ENCODE assay signal across 19 cellular contexts in the genomic region with DNA sequence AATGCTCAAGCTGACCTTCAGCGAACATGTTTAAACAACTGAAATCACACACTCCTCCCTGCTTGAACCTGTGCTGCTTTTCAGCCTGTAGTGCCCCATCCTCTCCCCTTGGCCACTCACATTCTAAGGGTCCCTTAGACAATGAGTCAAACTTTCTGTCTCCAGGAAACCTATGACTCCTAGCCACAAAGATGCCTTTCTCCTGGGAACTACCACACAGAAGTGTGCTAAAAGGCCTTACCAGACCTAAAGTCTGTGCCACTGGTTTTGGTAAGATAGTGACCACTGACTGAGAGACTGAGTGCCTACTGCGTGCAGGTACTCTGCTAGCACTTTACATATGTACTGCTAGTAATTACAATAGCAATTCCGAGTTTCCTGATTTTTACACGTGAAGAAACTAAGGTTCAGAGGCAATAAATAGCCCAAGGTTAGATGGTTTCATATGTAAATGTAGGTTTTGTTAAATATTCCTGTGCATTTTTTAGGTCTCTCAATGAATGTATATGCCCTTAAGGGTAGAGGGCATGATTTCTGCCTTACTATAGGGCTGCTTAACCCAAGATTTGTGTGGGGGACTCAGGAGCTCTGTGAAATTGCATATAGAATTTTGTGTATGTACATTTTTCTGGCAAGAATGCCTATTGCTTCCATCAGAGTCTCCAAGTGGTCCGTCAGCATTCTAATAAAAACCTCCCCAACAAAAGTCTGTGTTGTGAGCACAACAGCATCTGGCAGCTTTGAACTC.
DNase-seq lines count a peak whose midpoint lies in the region; ATAC-seq and TF ChIP-seq lines count a peak whose summit lies in the region.
"Had no signal": no experiment of that assay in that cellular context is flagged by ENCODE, and none has a peak within 500 bp of the region (broad histone marks: within the 10 kb centered on the region; RNA-seq: fewer than 3 reads in every experiment).

No MANE protein-coding gene starts in this region.

- H3K4ac ChIP-seq in trophoblast cell (ENCODE audit: low read depth, low read length), result no peak overlapping the region

- no peak for TF ChIP-seq RAD21 in SK-N-SH (IDR thresholded peaks at IDR 0.05; ENCODE audit: low read length)

- H3K9ac ChIP-seq in SK-N-SH (peak overlapping the region; percentile 64), trophoblast cell (ENCODE audit: low read length) (no peak overlapping the region)

- H3K36me3 ChIP-seq in GM23338 (ENCODE audit: insufficient read depth), result no peaks in the 10 kb centered on the region
- peaks cover 25 to 26% of the 10 kb centered on the region in 2 experiments for H3K36me3 ChIP-seq in SK-N-SH (replicated peaks in 1 of 2; ENCODE audit: control insufficient read depth in 1 of 2, insufficient read depth in 2 of 2, low read length in 1 of 2)
- peaks cover 3 to 7% of the 10 kb centered on the region in 2 experiments for H3K36me3 ChIP-seq in trophoblast cell (ENCODE audit: control insufficient read depth in 1 of 2, insufficient read depth in 2 of 2, low read length in 2 of 2)
- H3K36me3 ChIP-seq in tibial nerve, result peaks cover 0 to 90% (median 15%) of the 10 kb centered on the region in 3 donors

- no peak overlapping the region for H2AK5ac ChIP-seq in trophoblast cell (ENCODE audit: low read length)

- no peak overlapping the region for H3K4me3 Mint-ChIP-seq in GM23338
- H3K4me3 Mint-ChIP-seq: activated T-cell treated with anti-CD3 and anti-CD28 coated beads, Interleukin-2, amount 50 U/mL, for 24 hours; CD8-positive, alpha-beta T cell; nephron had no signal

- no peak overlapping the region for H3K14ac ChIP-seq in trophoblast cell (ENCODE audit: low read length)

- H3K27ac Mint-ChIP-seq in GM23338, result peak overlapping the region; percentile 47
- H3K27ac Mint-ChIP-seq: activated T-cell treated with anti-CD3 and anti-CD28 coated beads, Interleukin-2, amount 50 U/mL, for 24 hours; CD8-positive, alpha-beta T cell; nephron had no signal

- no peak for TF ChIP-seq POLR2A in tibial nerve (IDR thresholded peaks at IDR 0.05)

- peak overlapping the region; percentile 56 for H2BK120ac ChIP-seq in trophoblast cell (ENCODE audit: insufficient read depth, low read length, poor library complexity)

- H4K91ac ChIP-seq in trophoblast cell (ENCODE audit: low read depth, low read length), result peak overlapping the region; percentile 56

- ATAC-seq in GM23338 (peak; percentile 66), GM18873 (IDR thresholded peaks at IDR 0.05; ENCODE audit: low FRiP score, unreplicated experiment) (no peak)
- ATAC-seq: CD8-positive, alpha-beta T cell; gastroesophageal sphincter; right lobe of liver had no signal

- H3K9me3 ChIP-seq in SK-N-SH (no peaks in the 10 kb centered on the region), trophoblast cell (ENCODE audit: insufficient read depth, low read depth, low read length) (no peaks in the 10 kb centered on the region), tibial nerve (peaks cover 0 to 3% (median 0%) of the 10 kb centered on the region in 4 donors)
- H3K9me3 ChIP-seq: right lobe of liver had no signal

- H3K4me3 ChIP-seq in GM23338, result peak overlapping the region; percentile 26
- no peak overlapping the region for H3K4me3 ChIP-seq in SK-N-SH (ENCODE audit: low read depth in 2 of 2, low read length in 1 of 2)
- H3K4me3 ChIP-seq in fibroblast of villous mesenchyme (ENCODE audit: low read depth, low read length), result no peak overlapping the region
- H3K4me3 ChIP-seq in trophoblast cell (ENCODE audit: low read depth, low read length), result no peak overlapping the region
- no peak overlapping the region for H3K4me3 ChIP-seq in tibial nerve
- H3K4me3 ChIP-seq: gastroesophageal sphincter, right lobe of liver had no signal

- CTCF ChIA-PET in SK-N-SH (lab: Yijun Ruan, JAX), result interaction anchor here (0.9 to 1.0 kb wide), 2 partner anchors 23 to 31 kb away, joined by 3 read pairs; no protein-coding TSS in a partner anchor

- peak overlapping the region; percentile 72 for H2BK12ac ChIP-seq in trophoblast cell (ENCODE audit: low read length)

- peaks cover 3% of the 10 kb centered on the region for H3K36me3 Mint-ChIP-seq in GM23338 (ENCODE audit: low read depth)

- peak overlapping the region; percentile 74 for H2BK5ac ChIP-seq in trophoblast cell (ENCODE audit: low read depth, low read length, poor library complexity)

- no peak overlapping the region for H4K12ac ChIP-seq in trophoblast cell (ENCODE audit: low read depth, low read length)

- no peaks in the 10 kb centered on the region for H4K20me1 ChIP-seq in GM23338 (replicated peaks; ENCODE audit: insufficient read depth)
- H4K20me1 ChIP-seq in SK-N-SH (ENCODE audit: insufficient read depth), result no peaks in the 10 kb centered on the region

- peaks cover 47% of the 10 kb centered on the region for H3K4me1 Mint-ChIP-seq in GM23338
- H3K4me1 Mint-ChIP-seq: nephron had no signal

- no peak for TF ChIP-seq EP300 in SK-N-SH (IDR thresholded peaks at IDR 0.05; ENCODE audit: borderline replicate concordance in 1 of 2, low read depth in 1 of 2, low read length in 1 of 2)
- TF ChIP-seq EP300 in tibial nerve (IDR thresholded peaks at IDR 0.05), result no peak

- no peak for TF ChIP-seq CTCF in GM23338 (conservative IDR thresholded peaks at IDR 0.05; ENCODE audit: low read depth in 2 of 2)
- no peak for TF ChIP-seq CTCF in SK-N-SH (IDR thresholded peaks at IDR 0.05)
- no peak for TF ChIP-seq CTCF in fibroblast of villous mesenchyme (IDR thresholded peaks at IDR 0.05; ENCODE audit: insufficient read depth, low read depth, low read length)
- no peak for TF ChIP-seq CTCF in tibial nerve (IDR thresholded peaks at IDR 0.05)

- no peak overlapping the region for H4K8ac ChIP-seq in trophoblast cell (ENCODE audit: low read depth, low read length)

- WGBS in SK-N-SH (ENCODE audit: low lambda C conversion rate), result 89% methylated on average over 5 of the region's 5 CpGs
- WGBS in trophoblast cell (ENCODE audit: extremely low coverage, insufficient coverage, insufficient read length), result no CpG with 5 or more reads among the region's 5 CpGs
- WGBS in tibial nerve, 2 donors, result 58 to 69% methylated on average over 5 of the region's 5 CpGs

- H2AFZ ChIP-seq in GM23338, result no peak overlapping the region
- no peak overlapping the region for H2AFZ ChIP-seq in SK-N-SH (ENCODE audit: low read depth)
- no peak overlapping the region for H2AFZ ChIP-seq in trophoblast cell (ENCODE audit: insufficient read depth, low read length, poor library complexity)

- peak; percentile 27 for DNase-seq in GM23338 (ENCODE audit: low spot score)
- no peak for DNase-seq in SK-N-SH
- peak; percentile 33 for DNase-seq in fibroblast of villous mesenchyme (ENCODE audit: low read depth)
- DNase-seq in trophoblast cell, result no peak
- DNase-seq in DMS53 treated with DMSO at 0.1 percent for 48 hours (lab: John Stamatoyannopoulos, UW; ENCODE audit: unreplicated experiment), result no peak
- no peak for DNase-seq in tibial nerve (ENCODE audit: low spot score in 2 of 2)
- DNase-seq: activated T-cell treated with anti-CD3 and anti-CD28 coated beads, Interleukin-2, amount 50 U/mL, for 24 hours; anterior cingulate cortex; CD8-positive, alpha-beta T cell; effector CD8-positive, alpha-beta T cell; NCI-H1092; NCI-H446 treated with DMSO at 0.1 percent for 48 hours; right lobe of liver; stimulated activated CD4-positive, alpha-beta T cell treated with anti-CD3 and anti-CD28 coated beads, Interleukin-4, amount 100 ng/mL, for 4 hours; stimulated activated naive CD4-positive, alpha-beta T cell treated with Interleukin-2 at 50 U/mL for 16 hours; T-helper 1 cell had no signal

- POLR2A ChIA-PET in SK-N-SH (lab: Yijun Ruan, JAX), result no interaction called here

- H3K9me2 ChIP-seq in GM23338 (ENCODE audit: insufficient read depth) (no peaks in the 10 kb centered on the region), SK-N-SH (no peaks in the 10 kb centered on the region)

- H3K27me3 Mint-ChIP-seq in GM23338 (ENCODE audit: insufficient read depth, low read depth, poor library complexity), result peaks cover 8% of the 10 kb centered on the region
- H3K27me3 Mint-ChIP-seq: activated T-cell treated with anti-CD3 and anti-CD28 coated beads, Interleukin-2, amount 50 U/mL, for 24 hours had no signal

- peaks cover 31% of the 10 kb centered on the region for H3K79me1 ChIP-seq in trophoblast cell (ENCODE audit: low read length)

- H3K4me1 ChIP-seq in GM23338 (ENCODE audit: insufficient read depth) (peaks cover 63% of the 10 kb centered on the region), SK-N-SH (ENCODE audit: control insufficient read depth in 1 of 2, insufficient read depth in 2 of 2, low read depth in 1 of 2, low read length in 1 of 2) (peaks cover 9 to 51% of the 10 kb centered on the region in 2 experiments), trophoblast cell (ENCODE audit: control insufficient read depth in 1 of 2, insufficient read depth in 2 of 2, low read length in 2 of 2) (peaks cover 25 to 33% of the 10 kb centered on the region in 2 experiments), tibial nerve (no peaks in the 10 kb centered on the region)
- H3K4me1 ChIP-seq: gastroesophageal sphincter had no signal

- no peak overlapping the region for H3K18ac ChIP-seq in trophoblast cell (ENCODE audit: low read length)

- no peaks in the 10 kb centered on the region for H3K9me3 Mint-ChIP-seq in GM23338
- H3K9me3 Mint-ChIP-seq: activated T-cell treated with anti-CD3 and anti-CD28 coated beads, Interleukin-2, amount 50 U/mL, for 24 hours; CD8-positive, alpha-beta T cell; nephron had no signal

- H3F3A ChIP-seq in GM23338 (replicated peaks; ENCODE audit: low read depth) (0 out of 2 replicates have a peak, but pooled peaks cover 5% of the 10 kb centered on the region), SK-N-SH (replicated peaks; ENCODE audit: insufficient read depth) (peaks cover 17% of the 10 kb centered on the region)

- H3K27me3 ChIP-seq in GM23338 (ENCODE audit: insufficient read depth) (no peaks in the 10 kb centered on the region), SK-N-SH (ENCODE audit: insufficient read depth) (no peaks in the 10 kb centered on the region), trophoblast cell (ENCODE audit: insufficient read depth, low read length) (no peaks in the 10 kb centered on the region), tibial nerve (no peaks in the 10 kb centered on the region)
- H3K27me3 ChIP-seq: gastroesophageal sphincter, right lobe of liver had no signal

- H3K23ac ChIP-seq in trophoblast cell (ENCODE audit: low read length), result no peak overlapping the region

- peak overlapping the region; percentile 68 for H3K27ac ChIP-seq in GM23338 (ENCODE audit: low read depth)
- peak overlapping the region in 1 of 2 experiments; percentile 86; a peak in 2 of 4 replicates for H3K27ac ChIP-seq in SK-N-SH (ENCODE audit: low read depth in 2 of 2, low read length in 1 of 2)
- H3K27ac ChIP-seq in trophoblast cell (ENCODE audit: low read depth, low read length), result peak overlapping the region; percentile 87
- no peak overlapping the region for H3K27ac ChIP-seq in tibial nerve
- H3K27ac ChIP-seq: gastroesophageal sphincter, right lobe of liver had no signal

- H3K4me2 ChIP-seq in GM23338 (peak overlapping the region; percentile 67), SK-N-SH (peak overlapping the region; percentile 40; the same call in 1 of the 2 replicates), trophoblast cell (ENCODE audit: low read length) (no peak overlapping the region)

- H3K79me2 ChIP-seq in GM23338 (replicated peaks; ENCODE audit: insufficient read depth), result no peaks in the 10 kb centered on the region
- no peaks in the 10 kb centered on the region for H3K79me2 ChIP-seq in SK-N-SH (ENCODE audit: insufficient read depth)
- H3K79me2 ChIP-seq in trophoblast cell (ENCODE audit: control insufficient read depth, insufficient read depth, low read length, poor library complexity), result peaks cover 4% of the 10 kb centered on the region

Comparison
In these comparisons a context has a peak if more than half of its experiments do, and no peak if none do; other contexts are left out.
1. DNase-seq: peak in GM23338 (single experiment) and fibroblast of villous mesenchyme (single experiment); none in SK-N-SH (single experiment), trophoblast cell (0 of 2), DMS53 treated with DMSO at 0.1 percent for 48 hours (single experiment) and tibial nerve (0 of 2).
2. H3K27ac ChIP-seq: peak in GM23338 (single experiment) and trophoblast cell (single experiment); none in tibial nerve (0 of 4).